In the genomic region with DNA sequence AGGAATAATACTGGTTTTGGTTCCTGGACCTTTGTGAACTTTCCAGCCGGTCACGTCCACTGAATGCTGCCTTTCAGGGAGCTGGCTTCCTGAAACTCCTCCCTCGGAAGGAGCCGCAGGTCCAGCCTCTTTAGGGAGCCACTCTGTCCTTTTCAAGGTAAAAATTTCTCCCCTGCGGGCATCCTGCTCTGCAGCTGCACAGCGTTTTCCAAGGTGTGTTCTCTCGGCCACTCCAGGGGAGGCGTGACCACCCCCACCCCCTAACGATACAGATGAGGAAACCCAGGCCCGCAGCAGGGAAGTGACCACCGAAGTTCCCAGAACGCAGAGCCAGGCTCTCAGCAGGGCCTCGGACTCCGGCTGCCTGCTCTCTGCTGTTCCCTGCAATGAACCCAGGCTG, we compare ENCODE assay signal across 1 cellular context.
TF ChIP-seq lines count a peak whose summit lies in the region.

No MANE protein-coding gene starts in this region.

TF ChIP-seq in WTC11, 78 proteins besides CTCF, POLR2A, EP300 and RAD21 (continued from another document):
- TF ChIP-seq, protein P1, sequence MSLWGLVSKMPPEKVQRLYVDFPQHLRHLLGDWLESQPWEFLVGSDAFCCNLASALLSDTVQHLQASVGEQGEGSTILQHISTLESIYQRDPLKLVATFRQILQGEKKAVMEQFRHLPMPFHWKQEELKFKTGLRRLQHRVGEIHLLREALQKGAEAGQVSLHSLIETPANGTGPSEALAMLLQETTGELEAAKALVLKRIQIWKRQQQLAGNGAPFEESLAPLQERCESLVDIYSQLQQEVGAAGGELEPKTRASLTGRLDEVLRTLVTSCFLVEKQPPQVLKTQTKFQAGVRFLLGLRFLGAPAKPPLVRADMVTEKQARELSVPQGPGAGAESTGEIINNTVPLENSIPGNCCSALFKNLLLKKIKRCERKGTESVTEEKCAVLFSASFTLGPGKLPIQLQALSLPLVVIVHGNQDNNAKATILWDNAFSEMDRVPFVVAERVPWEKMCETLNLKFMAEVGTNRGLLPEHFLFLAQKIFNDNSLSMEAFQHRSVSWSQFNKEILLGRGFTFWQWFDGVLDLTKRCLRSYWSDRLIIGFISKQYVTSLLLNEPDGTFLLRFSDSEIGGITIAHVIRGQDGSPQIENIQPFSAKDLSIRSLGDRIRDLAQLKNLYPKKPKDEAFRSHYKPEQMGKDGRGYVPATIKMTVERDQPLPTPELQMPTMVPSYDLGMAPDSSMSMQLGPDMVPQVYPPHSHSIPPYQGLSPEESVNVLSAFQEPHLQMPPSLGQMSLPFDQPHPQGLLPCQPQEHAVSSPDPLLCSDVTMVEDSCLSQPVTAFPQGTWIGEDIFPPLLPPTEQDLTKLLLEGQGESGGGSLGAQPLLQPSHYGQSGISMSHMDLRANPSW (CRISPR knock-in tag; conservative IDR thresholded peaks at IDR 0.05; ENCODE audit: low read depth): no peak
- TF ChIP-seq ZNF317 (CRISPR knock-in tag; IDR thresholded peaks at IDR 0.05; ENCODE audit: borderline replicate concordance, low read depth): no peak
- TF ChIP-seq, protein P2, sequence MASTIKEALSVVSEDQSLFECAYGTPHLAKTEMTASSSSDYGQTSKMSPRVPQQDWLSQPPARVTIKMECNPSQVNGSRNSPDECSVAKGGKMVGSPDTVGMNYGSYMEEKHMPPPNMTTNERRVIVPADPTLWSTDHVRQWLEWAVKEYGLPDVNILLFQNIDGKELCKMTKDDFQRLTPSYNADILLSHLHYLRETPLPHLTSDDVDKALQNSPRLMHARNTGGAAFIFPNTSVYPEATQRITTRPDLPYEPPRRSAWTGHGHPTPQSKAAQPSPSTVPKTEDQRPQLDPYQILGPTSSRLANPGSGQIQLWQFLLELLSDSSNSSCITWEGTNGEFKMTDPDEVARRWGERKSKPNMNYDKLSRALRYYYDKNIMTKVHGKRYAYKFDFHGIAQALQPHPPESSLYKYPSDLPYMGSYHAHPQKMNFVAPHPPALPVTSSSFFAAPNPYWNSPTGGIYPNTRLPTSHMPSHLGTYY (CRISPR knock-in tag; IDR thresholded peaks at IDR 0.05): no peak
- TF ChIP-seq EMX1 (CRISPR knock-in tag; IDR thresholded peaks at IDR 0.05): no peak
- TF ChIP-seq FOXP1 (CRISPR knock-in tag; IDR thresholded peaks at IDR 0.05; ENCODE audit: borderline replicate concordance): no peak
- no peak for TF ChIP-seq ZNF121 (CRISPR knock-in tag; IDR thresholded peaks at IDR 0.05)
- no peak for TF ChIP-seq SMAD3 (CRISPR knock-in tag; IDR thresholded peaks at IDR 0.05; ENCODE audit: borderline replicate concordance)
- TF ChIP-seq ZNF263 (CRISPR knock-in tag; IDR thresholded peaks at IDR 0.05; ENCODE audit: low read depth): no peak
- TF ChIP-seq RORB (CRISPR knock-in tag; IDR thresholded peaks at IDR 0.05): no peak
- TF ChIP-seq, protein P3, sequence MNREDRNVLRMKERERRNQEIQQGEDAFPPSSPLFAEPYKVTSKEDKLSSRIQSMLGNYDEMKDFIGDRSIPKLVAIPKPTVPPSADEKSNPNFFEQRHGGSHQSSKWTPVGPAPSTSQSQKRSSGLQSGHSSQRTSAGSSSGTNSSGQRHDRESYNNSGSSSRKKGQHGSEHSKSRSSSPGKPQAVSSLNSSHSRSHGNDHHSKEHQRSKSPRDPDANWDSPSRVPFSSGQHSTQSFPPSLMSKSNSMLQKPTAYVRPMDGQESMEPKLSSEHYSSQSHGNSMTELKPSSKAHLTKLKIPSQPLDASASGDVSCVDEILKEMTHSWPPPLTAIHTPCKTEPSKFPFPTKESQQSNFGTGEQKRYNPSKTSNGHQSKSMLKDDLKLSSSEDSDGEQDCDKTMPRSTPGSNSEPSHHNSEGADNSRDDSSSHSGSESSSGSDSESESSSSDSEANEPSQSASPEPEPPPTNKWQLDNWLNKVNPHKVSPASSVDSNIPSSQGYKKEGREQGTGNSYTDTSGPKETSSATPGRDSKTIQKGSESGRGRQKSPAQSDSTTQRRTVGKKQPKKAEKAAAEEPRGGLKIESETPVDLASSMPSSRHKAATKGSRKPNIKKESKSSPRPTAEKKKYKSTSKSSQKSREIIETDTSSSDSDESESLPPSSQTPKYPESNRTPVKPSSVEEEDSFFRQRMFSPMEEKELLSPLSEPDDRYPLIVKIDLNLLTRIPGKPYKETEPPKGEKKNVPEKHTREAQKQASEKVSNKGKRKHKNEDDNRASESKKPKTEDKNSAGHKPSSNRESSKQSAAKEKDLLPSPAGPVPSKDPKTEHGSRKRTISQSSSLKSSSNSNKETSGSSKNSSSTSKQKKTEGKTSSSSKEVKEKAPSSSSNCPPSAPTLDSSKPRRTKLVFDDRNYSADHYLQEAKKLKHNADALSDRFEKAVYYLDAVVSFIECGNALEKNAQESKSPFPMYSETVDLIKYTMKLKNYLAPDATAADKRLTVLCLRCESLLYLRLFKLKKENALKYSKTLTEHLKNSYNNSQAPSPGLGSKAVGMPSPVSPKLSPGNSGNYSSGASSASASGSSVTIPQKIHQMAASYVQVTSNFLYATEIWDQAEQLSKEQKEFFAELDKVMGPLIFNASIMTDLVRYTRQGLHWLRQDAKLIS (CRISPR knock-in tag; IDR thresholded peaks at IDR 0.05; ENCODE audit: borderline replicate concordance): no peak
- TF ChIP-seq, protein P4, sequence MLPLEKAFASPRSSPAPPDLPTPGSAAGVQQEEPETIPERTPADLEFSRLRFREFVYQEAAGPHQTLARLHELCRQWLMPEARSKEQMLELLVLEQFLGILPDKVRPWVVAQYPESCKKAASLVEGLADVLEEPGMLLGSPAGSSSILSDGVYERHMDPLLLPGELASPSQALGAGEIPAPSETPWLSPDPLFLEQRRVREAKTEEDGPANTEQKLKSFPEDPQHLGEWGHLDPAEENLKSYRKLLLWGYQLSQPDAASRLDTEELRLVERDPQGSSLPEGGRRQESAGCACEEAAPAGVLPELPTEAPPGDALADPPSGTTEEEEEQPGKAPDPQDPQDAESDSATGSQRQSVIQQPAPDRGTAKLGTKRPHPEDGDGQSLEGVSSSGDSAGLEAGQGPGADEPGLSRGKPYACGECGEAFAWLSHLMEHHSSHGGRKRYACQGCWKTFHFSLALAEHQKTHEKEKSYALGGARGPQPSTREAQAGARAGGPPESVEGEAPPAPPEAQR (CRISPR knock-in tag; IDR thresholded peaks at IDR 0.05): no peak
- TF ChIP-seq OVOL2 (CRISPR knock-in tag; IDR thresholded peaks at IDR 0.05; ENCODE audit: borderline replicate concordance): no peak
- TF ChIP-seq PRRX2 (CRISPR knock-in tag; IDR thresholded peaks at IDR 0.05): no peak
- TF ChIP-seq NFYB (CRISPR knock-in tag; conservative IDR thresholded peaks at IDR 0.05; ENCODE audit: low read depth): no peak
- no peak for TF ChIP-seq ATF1 (CRISPR knock-in tag; IDR thresholded peaks at IDR 0.05)
